In genomic region chr11:102243399-102243884, GRCh38 we compare ENCODE assay signal across 1 cellular context.
TF ChIP-seq lines count a peak whose summit lies in the region.

No MANE protein-coding gene starts in this region.

TF ChIP-seq in K562, 482 proteins besides CTCF, POLR2A, EP300 and RAD21 (continued from another document):
- TF ChIP-seq AFF4 (CRISPR knock-in tag; IDR thresholded peaks at IDR 0.05) (no peak), ZBTB5 (IDR thresholded peaks at IDR 0.05) (no peak), CEBPG (CRISPR knock-in tag; IDR thresholded peaks at IDR 0.05) (no peak), CEBPG (tag; conservative IDR thresholded peaks at IDR 0.05 in 1 of 2, IDR thresholded peaks at IDR 0.05 in 1 of 2) (no peak), SMARCA4 (IDR thresholded peaks at IDR 0.05) (no peak)
